ENCODE assay signal across 2 cellular contexts in the genomic region with DNA sequence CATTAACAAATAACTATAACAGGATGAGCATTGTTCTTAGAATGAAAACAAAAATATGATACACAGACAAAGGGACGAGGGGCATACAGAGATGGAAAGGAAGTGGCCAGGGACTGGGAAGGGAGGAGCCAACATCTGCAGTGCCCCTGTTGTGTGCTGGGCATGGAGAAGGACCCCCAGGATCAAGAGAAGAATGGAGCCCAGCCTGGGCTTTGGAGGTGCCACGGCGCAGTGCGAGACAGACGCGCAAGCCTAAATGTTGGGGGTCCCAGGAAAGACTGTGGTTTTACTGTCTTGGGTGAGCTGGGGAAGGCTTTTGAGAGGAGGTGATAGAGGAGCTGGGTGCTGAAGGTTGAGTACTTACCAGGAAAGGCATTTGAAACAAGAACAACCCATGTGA.
TF ChIP-seq lines count a peak whose summit lies in the region.

No MANE protein-coding gene starts in this region.

TF ChIP-seq in liver, 16 proteins besides CTCF, POLR2A, EP300 and RAD21:
- TF ChIP-seq FOXA1 (IDR thresholded peaks at IDR 0.05) (no peak), HNF4A (conservative IDR thresholded peaks at IDR 0.05) (no peak), TAF1 (conservative IDR thresholded peaks at IDR 0.05) (no peak), MAX (IDR thresholded peaks at IDR 0.05) (no peak), JUND (IDR thresholded peaks at IDR 0.05) (no peak), EGR1 (IDR thresholded peaks at IDR 0.05; ENCODE audit: low read depth in 2 of 2) (no peak), YY1 (IDR thresholded peaks at IDR 0.05) (no peak), HNF4G (IDR thresholded peaks at IDR 0.05) (no peak), SP1 (IDR thresholded peaks at IDR 0.05) (no peak), RXRA (IDR thresholded peaks at IDR 0.05) (no peak), GABPA (IDR thresholded peaks at IDR 0.05 in 1 of 2, conservative IDR thresholded peaks at IDR 0.05 in 1 of 2) (no peak), NR2F2 (IDR thresholded peaks at IDR 0.05) (no peak), FOXA2 (IDR thresholded peaks at IDR 0.05) (no peak)
- TF ChIP-seq, protein P1, sequence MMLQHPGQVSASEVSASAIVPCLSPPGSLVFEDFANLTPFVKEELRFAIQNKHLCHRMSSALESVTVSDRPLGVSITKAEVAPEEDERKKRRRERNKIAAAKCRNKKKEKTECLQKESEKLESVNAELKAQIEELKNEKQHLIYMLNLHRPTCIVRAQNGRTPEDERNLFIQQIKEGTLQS (IDR thresholded peaks at IDR 0.05) = no peak
- TF ChIP-seq, protein P2, sequence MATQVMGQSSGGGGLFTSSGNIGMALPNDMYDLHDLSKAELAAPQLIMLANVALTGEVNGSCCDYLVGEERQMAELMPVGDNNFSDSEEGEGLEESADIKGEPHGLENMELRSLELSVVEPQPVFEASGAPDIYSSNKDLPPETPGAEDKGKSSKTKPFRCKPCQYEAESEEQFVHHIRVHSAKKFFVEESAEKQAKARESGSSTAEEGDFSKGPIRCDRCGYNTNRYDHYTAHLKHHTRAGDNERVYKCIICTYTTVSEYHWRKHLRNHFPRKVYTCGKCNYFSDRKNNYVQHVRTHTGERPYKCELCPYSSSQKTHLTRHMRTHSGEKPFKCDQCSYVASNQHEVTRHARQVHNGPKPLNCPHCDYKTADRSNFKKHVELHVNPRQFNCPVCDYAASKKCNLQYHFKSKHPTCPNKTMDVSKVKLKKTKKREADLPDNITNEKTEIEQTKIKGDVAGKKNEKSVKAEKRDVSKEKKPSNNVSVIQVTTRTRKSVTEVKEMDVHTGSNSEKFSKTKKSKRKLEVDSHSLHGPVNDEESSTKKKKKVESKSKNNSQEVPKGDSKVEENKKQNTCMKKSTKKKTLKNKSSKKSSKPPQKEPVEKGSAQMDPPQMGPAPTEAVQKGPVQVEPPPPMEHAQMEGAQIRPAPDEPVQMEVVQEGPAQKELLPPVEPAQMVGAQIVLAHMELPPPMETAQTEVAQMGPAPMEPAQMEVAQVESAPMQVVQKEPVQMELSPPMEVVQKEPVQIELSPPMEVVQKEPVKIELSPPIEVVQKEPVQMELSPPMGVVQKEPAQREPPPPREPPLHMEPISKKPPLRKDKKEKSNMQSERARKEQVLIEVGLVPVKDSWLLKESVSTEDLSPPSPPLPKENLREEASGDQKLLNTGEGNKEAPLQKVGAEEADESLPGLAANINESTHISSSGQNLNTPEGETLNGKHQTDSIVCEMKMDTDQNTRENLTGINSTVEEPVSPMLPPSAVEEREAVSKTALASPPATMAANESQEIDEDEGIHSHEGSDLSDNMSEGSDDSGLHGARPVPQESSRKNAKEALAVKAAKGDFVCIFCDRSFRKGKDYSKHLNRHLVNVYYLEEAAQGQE (IDR thresholded peaks at IDR 0.05) = no peak
- TF ChIP-seq, protein P3, sequence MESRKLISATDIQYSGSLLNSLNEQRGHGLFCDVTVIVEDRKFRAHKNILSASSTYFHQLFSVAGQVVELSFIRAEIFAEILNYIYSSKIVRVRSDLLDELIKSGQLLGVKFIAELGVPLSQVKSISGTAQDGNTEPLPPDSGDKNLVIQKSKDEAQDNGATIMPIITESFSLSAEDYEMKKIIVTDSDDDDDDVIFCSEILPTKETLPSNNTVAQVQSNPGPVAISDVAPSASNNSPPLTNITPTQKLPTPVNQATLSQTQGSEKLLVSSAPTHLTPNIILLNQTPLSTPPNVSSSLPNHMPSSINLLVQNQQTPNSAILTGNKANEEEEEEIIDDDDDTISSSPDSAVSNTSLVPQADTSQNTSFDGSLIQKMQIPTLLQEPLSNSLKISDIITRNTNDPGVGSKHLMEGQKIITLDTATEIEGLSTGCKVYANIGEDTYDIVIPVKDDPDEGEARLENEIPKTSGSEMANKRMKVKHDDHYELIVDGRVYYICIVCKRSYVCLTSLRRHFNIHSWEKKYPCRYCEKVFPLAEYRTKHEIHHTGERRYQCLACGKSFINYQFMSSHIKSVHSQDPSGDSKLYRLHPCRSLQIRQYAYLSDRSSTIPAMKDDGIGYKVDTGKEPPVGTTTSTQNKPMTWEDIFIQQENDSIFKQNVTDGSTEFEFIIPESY (IDR thresholded peaks at IDR 0.05) = no peak

TF ChIP-seq in HepG2, 621 proteins besides CTCF, POLR2A, EP300 and RAD21:
- TF ChIP-seq ZNF263 (CRISPR knock-in tag; IDR thresholded peaks at IDR 0.05) (no peak), RNF2 (conservative IDR thresholded peaks at IDR 0.05; ENCODE audit: low read depth) (no peak), ZFY (CRISPR knock-in tag; IDR thresholded peaks at IDR 0.05) (no peak), ZNF782 (CRISPR knock-in tag; IDR thresholded peaks at IDR 0.05; ENCODE audit: borderline replicate concordance) (no peak)
